8 cellular contexts compared by ENCODE assay signal in the genomic region with DNA sequence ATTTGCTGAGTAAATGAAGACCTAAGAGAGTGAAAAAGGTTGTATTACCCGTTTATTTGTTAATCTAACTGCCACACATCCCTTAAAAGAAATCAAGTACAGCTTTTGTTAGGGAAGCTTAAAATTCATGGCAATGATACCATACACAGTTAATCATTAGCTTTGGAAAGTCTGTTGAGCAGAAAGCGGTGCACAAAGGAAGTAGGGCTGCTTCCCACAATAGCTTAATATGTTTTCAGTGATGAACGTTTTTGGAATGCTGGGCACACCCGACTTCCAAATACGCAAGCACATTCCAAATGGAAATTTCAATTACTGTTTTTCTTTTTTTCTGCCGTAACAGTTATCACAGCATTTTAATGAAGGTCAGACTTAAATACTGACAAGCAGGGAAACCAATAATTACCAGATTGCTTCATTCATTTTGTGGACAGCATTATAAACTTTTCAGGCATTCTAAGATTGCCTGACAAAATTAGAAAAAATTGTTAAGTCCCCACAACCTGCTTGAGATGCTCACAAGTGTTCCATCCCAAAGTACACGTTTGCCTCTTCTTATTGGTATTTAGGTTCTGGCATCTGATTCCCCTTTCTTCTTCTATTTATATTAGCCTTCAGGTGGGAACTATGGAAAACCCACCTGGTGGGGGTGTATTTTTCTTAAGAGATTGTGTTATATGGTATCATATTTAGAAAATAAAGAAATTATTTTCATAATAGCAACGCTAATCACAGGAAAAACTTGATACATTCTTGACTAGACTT. TPM values are rescaled to one million over a fixed set of nuclear protein-coding genes. Genes with fewer than 3 reads are reported as not detected.
DNase-seq lines count a peak whose midpoint lies in the region; TF ChIP-seq lines count a peak whose summit lies in the region.

No MANE protein-coding gene starts in this region.

- H3K4me1 Mint-ChIP-seq in activated CD4-positive, alpha-beta T cell treated with anti-CD3 and anti-CD28 coated beads, Interleukin-2, amount 10 ng/mL, durations not matched to agents 24 days and 14 days: peaks cover 24% of the 10 kb centered on the region
- H3K4me1 Mint-ChIP-seq in nephron: peaks cover 18% of the 10 kb centered on the region
- peaks cover 13% of the 10 kb centered on the region for H3K4me1 Mint-ChIP-seq in activated naive CD4-positive, alpha-beta T cell treated with anti-CD3 and anti-CD28 coated beads for 36 hours (ENCODE audit: low read depth)

- no peak for DNase-seq in activated CD4-positive, alpha-beta T cell treated with anti-CD3 and anti-CD28 coated beads, Interleukin-2, amount 10 ng/mL, durations not matched to agents 24 days and 14 days
- no peak for DNase-seq in activated CD4-positive, alpha-beta T cell treated with anti-CD3 and anti-CD28 coated beads, Interleukin-2, amount 50 U/mL, for 48 hours
- DNase-seq in OCI-LY7 (ENCODE audit: low spot score) (no peak), epithelial cell of esophagus (ENCODE audit: low read depth) (peak; percentile 92), NCI-H2107 treated with DMSO at 0.1 percent for 48 hours (lab: John Stamatoyannopoulos, UW; ENCODE audit: unreplicated experiment) (no peak)
- DNase-seq in stimulated activated naive CD4-positive, alpha-beta T cell treated with Interleukin-2 at 50 U/mL for 16 hours (lab: John Stamatoyannopoulos, UW): no peak
- DNase-seq in activated naive CD4-positive, alpha-beta T cell treated with anti-CD3 and anti-CD28 coated beads for 36 hours: no peak

- H3K36me3 ChIP-seq in OCI-LY7 (ENCODE audit: insufficient read depth, low read length): peaks cover 22% of the 10 kb centered on the region

- BruUV-seq in OCI-LY7 (replicated peaks; lab: Mats Ljungman, UMichigan): no TSS peak

- no peaks in the 10 kb centered on the region; the same call in 1 of the 2 replicates for H4K20me1 ChIP-seq in OCI-LY7 (ENCODE audit: insufficient read depth, low read length)

- H3K4me3 Mint-ChIP-seq in activated CD4-positive, alpha-beta T cell treated with anti-CD3 and anti-CD28 coated beads, Interleukin-2, amount 10 ng/mL, durations not matched to agents 24 days and 14 days: no peak overlapping the region
- H3K4me3 Mint-ChIP-seq in nephron: peak overlapping the region; percentile 93 to 98 (median 96)
- H3K4me3 Mint-ChIP-seq in activated naive CD4-positive, alpha-beta T cell treated with anti-CD3 and anti-CD28 coated beads for 36 hours: no peak overlapping the region

- peaks cover 20% of the 10 kb centered on the region for H3K4me1 ChIP-seq in OCI-LY7 (ENCODE audit: insufficient read depth, low read length, poor library complexity, severe bottlenecking)

- H3K36me3 Mint-ChIP-seq in activated CD4-positive, alpha-beta T cell treated with anti-CD3 and anti-CD28 coated beads, Interleukin-2, amount 10 ng/mL, durations not matched to agents 24 days and 14 days (ENCODE audit: low read depth): peaks cover 14% of the 10 kb centered on the region
- peaks cover 7% of the 10 kb centered on the region for H3K36me3 Mint-ChIP-seq in nephron (ENCODE audit: low read depth)
- H3K36me3 Mint-ChIP-seq in activated naive CD4-positive, alpha-beta T cell treated with anti-CD3 and anti-CD28 coated beads for 36 hours (ENCODE audit: low read depth): peaks cover 10% of the 10 kb centered on the region

- H3K4me2 ChIP-seq in OCI-LY7 (ENCODE audit: low read length): peak overlapping the region; percentile 75

- H3K9me3 Mint-ChIP-seq in activated CD4-positive, alpha-beta T cell treated with anti-CD3 and anti-CD28 coated beads, Interleukin-2, amount 10 ng/mL, durations not matched to agents 24 days and 14 days: no peaks in the 10 kb centered on the region
- no peaks in the 10 kb centered on the region for H3K9me3 Mint-ChIP-seq in nephron
- no peaks in the 10 kb centered on the region for H3K9me3 Mint-ChIP-seq in activated naive CD4-positive, alpha-beta T cell treated with anti-CD3 and anti-CD28 coated beads for 36 hours

- no peak overlapping the region for H3K27ac ChIP-seq in OCI-LY7 (ENCODE audit: low read depth, low read length, poor library complexity, severe bottlenecking)

- no peak for TF ChIP-seq CTCF in OCI-LY7 (conservative IDR thresholded peaks at IDR 0.05; ENCODE audit: low read length)
- no peak for TF ChIP-seq CTCF in epithelial cell of esophagus (IDR thresholded peaks at IDR 0.05; ENCODE audit: insufficient read depth, low read depth, low read length, missing control alignments)
- no peak for TF ChIP-seq CTCF in nephron (IDR thresholded peaks at IDR 0.05; ENCODE audit: unreplicated experiment in 3 of 3)

- no peaks in the 10 kb centered on the region for H3K9me3 ChIP-seq in OCI-LY7 (ENCODE audit: low read length)

- intact Hi-C loops in activated CD4-positive, alpha-beta T cell treated with anti-CD3 and anti-CD28 coated beads, Interleukin-2, amount 10 ng/mL, durations not matched to agents 24 days and 14 days (cut with micrococcal nuclease): no loop called here
- intact Hi-C loops in OCI-LY7 (cut with micrococcal nuclease; ENCODE audit: unreplicated experiment): no loop called here
- intact Hi-C loops in activated naive CD4-positive, alpha-beta T cell treated with anti-CD3 and anti-CD28 coated beads for 36 hours (cut with micrococcal nuclease): no loop called here

- H3K27ac Mint-ChIP-seq in activated CD4-positive, alpha-beta T cell treated with anti-CD3 and anti-CD28 coated beads, Interleukin-2, amount 10 ng/mL, durations not matched to agents 24 days and 14 days: peak overlapping the region; percentile 17
- peak overlapping the region; percentile 80 to 90 (median 87) for H3K27ac Mint-ChIP-seq in nephron
- H3K27ac Mint-ChIP-seq in activated naive CD4-positive, alpha-beta T cell treated with anti-CD3 and anti-CD28 coated beads for 36 hours: no peak overlapping the region

- peak overlapping the region; percentile 99 for H2AFZ ChIP-seq in OCI-LY7 (ENCODE audit: low read length)

- H3K4me3 ChIP-seq in OCI-LY7 (ENCODE audit: low read depth, low read length, poor library complexity, severe bottlenecking): peak overlapping the region; percentile 94
- peak overlapping the region; percentile 39 for H3K4me3 ChIP-seq in epithelial cell of esophagus (ENCODE audit: low read length)

- POLR2A ChIA-PET in OCI-LY7 (lab: Charles Lee): interaction anchor here (0.5 to 2.7 kb wide), 17 partner anchors 9 to 1735 kb away, joined by 3 to 11 read pairs (median 4); partner anchors contain the start of gene NCEH1

- H3K9me2 ChIP-seq in OCI-LY7 (ENCODE audit: insufficient read depth, low read length): no peaks in the 10 kb centered on the region

- peaks cover 37% of the 10 kb centered on the region for H3K79me2 ChIP-seq in OCI-LY7 (ENCODE audit: insufficient read depth, low read depth, low read length)

- CTCF ChIA-PET in OCI-LY7 (lab: Charles Lee; ENCODE audit: unreplicated experiment): no interaction called here
- CTCF ChIA-PET in activated naive CD4-positive, alpha-beta T cell treated with anti-CD3 and anti-CD28 coated beads for 36 hours (lab: Charles Lee): interaction anchor here (0.7 to 1.8 kb wide), 9 partner anchors 9 to 77 kb away, joined by 3 to 9 read pairs (median 3); partner anchors contain the start of gene NCEH1

- peaks cover 9% of the 10 kb centered on the region for H3K27me3 Mint-ChIP-seq in activated CD4-positive, alpha-beta T cell treated with anti-CD3 and anti-CD28 coated beads, Interleukin-2, amount 10 ng/mL, durations not matched to agents 24 days and 14 days
- H3K27me3 Mint-ChIP-seq in nephron (ENCODE audit: low read depth): no peaks in the 10 kb centered on the region
- no peaks in the 10 kb centered on the region for H3K27me3 Mint-ChIP-seq in activated naive CD4-positive, alpha-beta T cell treated with anti-CD3 and anti-CD28 coated beads for 36 hours (ENCODE audit: low read depth)

RNA-seq across cellular contexts. Expression of gene ECT2, which starts 1.1 kb away (rescaled TPM):
- total RNA-seq in activated CD4-positive, alpha-beta T cell treated with anti-CD3 and anti-CD28 coated beads, Interleukin-2, amount 10 ng/mL, durations not matched to agents 24 days and 14 days: 36.2 and 40.4 TPM in 2 replicates
- total RNA-seq in OCI-LY7 (2014; rRNA removed; shearing (Covaris generic)): 48.1 and 51.5 TPM in 2 replicates
- total RNA-seq in OCI-LY7 (2022): 66.1 and 72.5 TPM in 2 replicates
- total RNA-seq in activated naive CD4-positive, alpha-beta T cell treated with anti-CD3 and anti-CD28 coated beads for 36 hours: 10 to 100 TPM; 55.3 to 59.4 TPM

RNA-seq across cellular contexts. Expression of gene NCEH1, which starts 38.5 kb away (rescaled TPM):
- 4.9 and 7.7 TPM in 2 replicates for total RNA-seq in activated CD4-positive, alpha-beta T cell treated with anti-CD3 and anti-CD28 coated beads, Interleukin-2, amount 10 ng/mL, durations not matched to agents 24 days and 14 days
- 2.3 and 2.7 TPM in 2 replicates for total RNA-seq in OCI-LY7 (2014; rRNA removed; shearing (Covaris generic))
- 7.8 and 8.2 TPM in 2 replicates for total RNA-seq in OCI-LY7 (2022)
- total RNA-seq in activated naive CD4-positive, alpha-beta T cell treated with anti-CD3 and anti-CD28 coated beads for 36 hours: 1 to 10 TPM; 2.9 to 3.5 TPM

Comparison
In these comparisons a context has a peak if more than half of its experiments do, and no peak if none do; other contexts are left out.
1. H3K4me3 Mint-ChIP-seq: peak in nephron (3 of 3); none in activated CD4-positive, alpha-beta T cell treated with anti-CD3 and anti-CD28 coated beads, Interleukin-2, amount 10 ng/mL, durations not matched to agents 24 days and 14 days (single experiment) and activated naive CD4-positive, alpha-beta T cell treated with anti-CD3 and anti-CD28 coated beads for 36 hours (single experiment).